ENCODE assay signal across 8 cellular contexts in genomic region chr13:27006519-27007161, GRCh38.
A peak's percentile ranks its signal among the peaks of the same experiment; 100 is the strongest.
DNase-seq lines count a peak whose midpoint lies in the region; ATAC-seq, FAIRE-seq and TF ChIP-seq lines count a peak whose summit lies in the region.

No MANE protein-coding gene starts in this region.

- H3K27me3 Mint-ChIP-seq in endothelial cell (ENCODE audit: unreplicated experiment), result peaks cover 11% of the 10 kb centered on the region

- DNase-seq in A549 (ENCODE audit: low read depth in 1 of 2, low spot score in 1 of 2) (no peak), adipocyte (ENCODE audit: low read depth) (peak; percentile 52), hypothalamus (lab: John Stamatoyannopoulos, UW) (peak in 29 of 51 donors; percentile 11 to 78 (median 38)), retinal pigment epithelial cell (ENCODE audit: low read depth) (no peak), germinal center (ENCODE audit: low spot score) (no peak), endothelial cell (ENCODE audit: low spot score) (no peak), SK-N-DZ (ENCODE audit: low spot score) (no peak)

- H3K36me3 ChIP-seq in HUES64 (ENCODE audit: insufficient read depth, low read length) (no peaks in the 10 kb centered on the region), adipocyte (ENCODE audit: control insufficient read depth, insufficient read depth, low read length, severe bottlenecking) (no peaks in the 10 kb centered on the region)

- 17% methylated on average over 15 of the region's 29 CpGs for WGBS in A549 (ENCODE audit: missing lambda C conversion rate)
- 3% methylated on average over 29 of the region's 29 CpGs for WGBS in HUES64

- peak overlapping the region; percentile 83 for H3K4me2 ChIP-seq in A549

- H3K4me1 ChIP-seq in A549 (peaks cover 4% of the 10 kb centered on the region; the same call in 1 of the 3 replicates), HUES64 (ENCODE audit: insufficient read depth, low read length) (peaks cover 8% of the 10 kb centered on the region; the same call in 1 of the 2 replicates), adipocyte (ENCODE audit: control insufficient read depth, insufficient read depth, low read length) (peaks cover 13% of the 10 kb centered on the region)

- POLR2A ChIA-PET in A549 (lab: Yijun Ruan, JAX), result interaction anchor here (1.4 kb wide), 1 partner anchor 264 kb away, joined by 5 read pairs; the partner anchor contains the start of gene RASL11A

- H3K9ac ChIP-seq in HUES64 (ENCODE audit: low read depth, low read length) (no peak overlapping the region), adipocyte (ENCODE audit: low read length) (no peak overlapping the region)

- peak; percentile 75 to 88 for ATAC-seq in A549

- no peaks in the 10 kb centered on the region for H3K9me3 Mint-ChIP-seq in endothelial cell (ENCODE audit: unreplicated experiment)

- H3K9me3 ChIP-seq in A549 (no peaks in the 10 kb centered on the region), HUES64 (ENCODE audit: insufficient read depth, low read depth, low read length) (0 out of 2 replicates have a peak, but pooled peaks cover 3% of the 10 kb centered on the region), adipocyte (ENCODE audit: control insufficient read depth, low read length) (peaks cover 7% of the 10 kb centered on the region)

- no peak for TF ChIP-seq EP300 in A549 (IDR thresholded peaks at IDR 0.05)

- no peak overlapping the region for H3K4me3 Mint-ChIP-seq in endothelial cell (ENCODE audit: unreplicated experiment)

- TF ChIP-seq RAD21 in A549 (conservative IDR thresholded peaks at IDR 0.05 in 1 of 2, IDR thresholded peaks at IDR 0.05 in 1 of 2), result no peak

- H3K27me3 ChIP-seq in HUES64 (ENCODE audit: insufficient read depth, low read length), result peaks cover 27% of the 10 kb centered on the region
- H3K27me3 ChIP-seq in adipocyte (replicated peaks; ENCODE audit: control insufficient read depth, insufficient read depth, low read length), result peaks cover 16% of the 10 kb centered on the region

- FAIRE-seq in A549 (lab: Jason Lieb, UNC), result no peak

- no peak overlapping the region for H3K27ac Mint-ChIP-seq in endothelial cell (ENCODE audit: unreplicated experiment)

- H3K4me1 Mint-ChIP-seq in endothelial cell (ENCODE audit: unreplicated experiment), result peaks cover 5% of the 10 kb centered on the region

- H3K27ac ChIP-seq in A549 (peak overlapping the region; percentile 44 to 67; a peak in 4 of 6 replicates), HUES64 (ENCODE audit: low read depth, low read length) (no peak overlapping the region)

- CTCF ChIA-PET in A549 (lab: Yijun Ruan, JAX), result interaction anchor here (1.0 to 2.0 kb wide), 2 partner anchors 13 to 279 kb away, joined by 3 to 4 read pairs; no protein-coding TSS in a partner anchor

- H3K4me3 ChIP-seq in A549 (peak overlapping the region; percentile 32; the same call in 2 of the 3 replicates), HUES64 (ENCODE audit: low read length) (peak overlapping the region; percentile 66), adipocyte (ENCODE audit: low read length) (peak overlapping the region; percentile 80), retinal pigment epithelial cell (ENCODE audit: low read length) (peak overlapping the region; percentile 62)

- TF ChIP-seq POLR2A in A549 (IDR thresholded peaks at IDR 0.05; ENCODE audit: low read length), result no peak

- TF ChIP-seq CTCF in A549 (IDR thresholded peaks at IDR 0.05), result no peak
- peak; percentile 6 for TF ChIP-seq CTCF in retinal pigment epithelial cell (conservative IDR thresholded peaks at IDR 0.05; ENCODE audit: low read depth, low read length)
- TF ChIP-seq CTCF in endothelial cell (IDR thresholded peaks at IDR 0.05; ENCODE audit: unreplicated experiment), result no peak

- peaks cover 5% of the 10 kb centered on the region for H3K36me3 Mint-ChIP-seq in endothelial cell (ENCODE audit: low read depth, unreplicated experiment)

TF ChIP-seq in A549, 52 proteins besides CTCF, POLR2A, EP300 and RAD21:
- TF ChIP-seq USF2 (IDR thresholded peaks at IDR 0.05) (no peak), RARB (CRISPR knock-in tag; IDR thresholded peaks at IDR 0.05) (no peak), ZFP36 (IDR thresholded peaks at IDR 0.05; ENCODE audit: borderline replicate concordance, partially characterized antibody) (no peak), MAFK (IDR thresholded peaks at IDR 0.05; ENCODE audit: partially characterized antibody) (no peak), HMGXB4 (CRISPR knock-in tag; IDR thresholded peaks at IDR 0.05; ENCODE audit: borderline replicate concordance) (no peak), EHF (CRISPR knock-in tag; IDR thresholded peaks at IDR 0.05) (no peak), HES2 (IDR thresholded peaks at IDR 0.05) (no peak), KDM1A (IDR thresholded peaks at IDR 0.05; ENCODE audit: low read depth) (no peak), ESRRA (IDR thresholded peaks at IDR 0.05; ENCODE audit: borderline replicate concordance, low read length) (no peak), RNF2 (IDR thresholded peaks at IDR 0.05; ENCODE audit: borderline replicate concordance, low read depth) (no peak), KDM5A (IDR thresholded peaks at IDR 0.05) (no peak), JUN (IDR thresholded peaks at IDR 0.05) (no peak), TFCP2L1 (CRISPR knock-in tag; IDR thresholded peaks at IDR 0.05) (no peak), EHMT2 (IDR thresholded peaks at IDR 0.05; ENCODE audit: low read depth) (no peak), HOXB5 (CRISPR knock-in tag; IDR thresholded peaks at IDR 0.05) (no peak)

Comparison
In these comparisons a context has a peak if more than half of its experiments do, and no peak if none do; other contexts are left out.
1. DNase-seq: peak in adipocyte (single experiment) and hypothalamus (29 of 51); none in A549 (0 of 2), retinal pigment epithelial cell (single experiment), germinal center (single experiment), endothelial cell (single experiment) and SK-N-DZ (single experiment).
2. Peak in every context shown above with its lines, with median percentiles within 50 percentile points of each other: H3K4me3 ChIP-seq.